In the genomic region with DNA sequence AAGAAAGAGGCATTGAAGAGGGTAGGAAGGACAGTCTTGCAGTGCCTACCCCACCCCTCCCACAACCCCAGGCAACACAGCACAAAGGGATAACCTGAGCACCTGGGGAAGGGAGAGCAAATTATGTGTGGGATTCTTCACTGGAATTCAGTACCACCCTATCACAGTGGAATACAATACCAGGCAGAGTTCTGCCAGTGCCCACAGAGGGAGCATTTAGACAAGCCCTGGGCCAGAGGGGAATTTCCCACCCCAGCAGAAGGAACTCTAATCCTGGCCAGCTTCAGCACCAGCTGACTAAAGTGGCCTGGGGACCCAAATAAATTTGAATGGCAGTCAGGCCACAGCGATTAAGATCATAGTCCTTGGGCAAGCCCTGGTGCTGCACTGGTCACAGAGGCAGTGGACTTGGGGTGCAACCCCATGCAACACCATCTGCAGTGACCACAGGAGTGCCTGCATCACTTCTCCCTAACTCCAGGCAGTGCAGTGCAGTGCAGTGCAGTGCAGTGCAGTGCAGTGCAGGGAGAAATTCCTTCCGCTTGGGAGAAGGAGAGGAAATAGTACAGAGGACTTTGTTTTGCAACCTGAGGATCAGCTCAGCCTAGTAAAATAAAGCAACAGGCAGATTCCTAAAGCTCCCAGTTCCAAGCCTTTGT, we compare ENCODE assay signal across 21 cellular contexts.
"Had no signal": no experiment of that assay in that cellular context is flagged by ENCODE, and none has a peak within 500 bp of the region (broad histone marks: within the 10 kb centered on the region; RNA-seq: fewer than 3 reads in every experiment).

No MANE protein-coding gene starts in this region.

- H3K36me3 Mint-ChIP-seq: activated CD8-positive, alpha-beta memory T cell treated with anti-CD3 and anti-CD28 coated beads, Interleukin-2, amount 10 ng/mL, durations not matched to agents 7 days and 5 days; natural killer cell treated with Interleukin-12 subunit alpha and Interleukin-12 subunit beta and Interleukin-15 and Interleukin-18, amount 100 ng/mL, for 72 hours; type B pancreatic cell had no signal

- H3K9me3 Mint-ChIP-seq: type B pancreatic cell had no signal

- H3K4me1 ChIP-seq: gastrocnemius medialis, left ventricle myocardium inferior, vagina had no signal

- H3K27ac Mint-ChIP-seq: activated CD4-positive, alpha-beta T cell treated with anti-CD3 and anti-CD28 coated beads for 36 hours; activated CD8-positive, alpha-beta memory T cell treated with anti-CD3 and anti-CD28 coated beads, Interleukin-2, amount 10 ng/mL, durations not matched to agents 7 days and 5 days; activated CD8-positive, alpha-beta T cell treated with anti-CD3 and anti-CD28 coated beads, Interleukin-2, amount 10 ng/mL, durations not matched to agents 7 days and 5 days; activated naive CD4-positive, alpha-beta T cell treated with anti-CD3 and anti-CD28 coated beads, Interleukin-2, amount 50 U/mL, for 72 hours; activated T-cell treated with anti-CD3 and anti-CD28 coated beads, Interleukin-2, amount 50 U/mL, for 72 hours; natural killer cell treated with Interleukin-12 subunit alpha and Interleukin-12 subunit beta and Interleukin-15 and Interleukin-18, amount 100 ng/mL, for 72 hours; stimulated activated naive CD8-positive, alpha-beta T cell treated with anti-CD3 and anti-CD28 coated beads, Interleukin-15, Interleukin-2, amounts not matched to agents 100 ng/mL and 50 ng/mL, for 24 hours; type B pancreatic cell had no signal

- H3K4me1 Mint-ChIP-seq: activated CD4-positive, alpha-beta T cell treated with anti-CD3 and anti-CD28 coated beads for 36 hours; activated CD8-positive, alpha-beta memory T cell treated with anti-CD3 and anti-CD28 coated beads, Interleukin-2, amount 10 ng/mL, durations not matched to agents 7 days and 5 days had no signal

- H3K27me3 ChIP-seq: gastrocnemius medialis, vagina had no signal

- H3K27me3 Mint-ChIP-seq: type B pancreatic cell had no signal

- DNase-seq: activated CD4-positive, alpha-beta T cell treated with anti-CD3 and anti-CD28 coated beads for 36 hours; activated CD4-positive, CD25-positive, alpha-beta regulatory T cell; activated CD8-positive, alpha-beta memory T cell treated with anti-CD3 and anti-CD28 coated beads, Interleukin-2, amount 10 ng/mL, durations not matched to agents 7 days and 5 days; activated CD8-positive, alpha-beta T cell treated with anti-CD3 and anti-CD28 coated beads, Interleukin-2, amount 10 ng/mL, durations not matched to agents 7 days and 5 days; activated naive CD4-positive, alpha-beta T cell; activated T-cell treated with anti-CD3 and anti-CD28 coated beads, Interleukin-2, amount 50 U/mL, for 72 hours; anterior cingulate cortex; dermis blood vessel endothelial cell; effector CD8-positive, alpha-beta T cell; gastrocnemius medialis; glutamatergic neuron; left ventricle myocardium inferior; posterior cingulate gyrus; right cardiac atrium; stimulated activated CD4-positive, alpha-beta T cell treated with anti-CD3 and anti-CD28 coated beads, Interleukin-4, amount 100 ng/mL, for 1 hour had no signal

- ATAC-seq: activated CD4-positive, alpha-beta T cell treated with anti-CD3 and anti-CD28 coated beads for 36 hours; activated CD8-positive, alpha-beta memory T cell treated with anti-CD3 and anti-CD28 coated beads, Interleukin-2, amount 10 ng/mL, durations not matched to agents 7 days and 5 days; activated CD8-positive, alpha-beta T cell treated with anti-CD3 and anti-CD28 coated beads, Interleukin-2, amount 10 ng/mL, durations not matched to agents 7 days and 5 days; activated naive CD4-positive, alpha-beta T cell treated with anti-CD3 and anti-CD28 coated beads, Interleukin-2, amount 50 U/mL, for 72 hours; activated T-cell treated with anti-CD3 and anti-CD28 coated beads, Interleukin-2, amount 50 U/mL, for 72 hours; gastrocnemius medialis; natural killer cell treated with Interleukin-12 subunit alpha and Interleukin-12 subunit beta and Interleukin-15 and Interleukin-18, amount 100 ng/mL, for 72 hours; right cardiac atrium had no signal

- H3K27ac ChIP-seq: epithelial cell of prostate, gastrocnemius medialis, left ventricle myocardium inferior, vagina had no signal

- H3K4me3 ChIP-seq: gastrocnemius medialis, left ventricle myocardium inferior, vagina had no signal

- H3K36me3 ChIP-seq: gastrocnemius medialis, left ventricle myocardium inferior, vagina had no signal

- H3K4me3 Mint-ChIP-seq: activated CD4-positive, alpha-beta T cell treated with anti-CD3 and anti-CD28 coated beads for 36 hours; activated CD8-positive, alpha-beta memory T cell treated with anti-CD3 and anti-CD28 coated beads, Interleukin-2, amount 10 ng/mL, durations not matched to agents 7 days and 5 days; activated CD8-positive, alpha-beta T cell treated with anti-CD3 and anti-CD28 coated beads, Interleukin-2, amount 10 ng/mL, durations not matched to agents 7 days and 5 days; activated T-cell treated with anti-CD3 and anti-CD28 coated beads, Interleukin-2, amount 50 U/mL, for 72 hours; natural killer cell treated with Interleukin-12 subunit alpha and Interleukin-12 subunit beta and Interleukin-15 and Interleukin-18, amount 100 ng/mL, for 72 hours; stimulated activated naive CD8-positive, alpha-beta T cell treated with anti-CD3 and anti-CD28 coated beads, Interleukin-15, Interleukin-2, amounts not matched to agents 100 ng/mL and 50 ng/mL, for 24 hours; type B pancreatic cell had no signal

- H3K9me3 ChIP-seq: gastrocnemius medialis, left ventricle myocardium inferior, vagina had no signal
